ENCODE assay signal across 20 cellular contexts in genomic region chr20:34078540-34078939, GRCh38. TPM values are rescaled to one million over a fixed set of nuclear protein-coding genes. Genes with fewer than 3 reads are reported as not detected.
A peak's percentile ranks its signal among the peaks of the same experiment; 100 is the strongest.
DNase-seq lines count a peak whose midpoint lies in the region; ATAC-seq and TF ChIP-seq lines count a peak whose summit lies in the region.
"Had no signal": no experiment of that assay in that cellular context is flagged by ENCODE, and none has a peak within 500 bp of the region (broad histone marks: within the 10 kb centered on the region; RNA-seq: fewer than 3 reads in every experiment).

No MANE protein-coding gene starts in this region.

- no peak for ATAC-seq in natural killer cell
- no peak for ATAC-seq in natural killer cell treated with Interleukin-12 subunit alpha and Interleukin-12 subunit beta and Interleukin-15 and Interleukin-18, amount 100 ng/mL, for 72 hours
- ATAC-seq in RWPE2 (ENCODE audit: low read depth): no peak
- no peak for ATAC-seq in stimulated activated naive B cell treated with anti-CD40 and anti-IgM and Interleukin-4, amounts not matched to agents 10 μg/mL and 1 μg/mL and 100 μg/mL, for 72 hours (replicated peaks)
- ATAC-seq: Panc1, Right ventricle myocardium inferior had no signal

- H3K27me3 ChIP-seq in RWPE2 (ENCODE audit: insufficient read depth, poor library complexity, severe bottlenecking) (no peaks in the 10 kb centered on the region), ascending aorta (no peaks in the 10 kb centered on the region)

- intact Hi-C loops in natural killer cell (cut with micrococcal nuclease) (no loop called here), ascending aorta (cut with DNase I) (no loop called here)

- H3K4me3 ChIP-seq in RWPE2 (ENCODE audit: severe bottlenecking): no peak overlapping the region
- H3K4me3 ChIP-seq in ascending aorta: no peak overlapping the region

- no peak overlapping the region for H3K27ac ChIP-seq in RWPE2 (ENCODE audit: poor library complexity, severe bottlenecking)
- H3K27ac ChIP-seq in ascending aorta: no peak overlapping the region

- H3K4me3 Mint-ChIP-seq in natural killer cell (no peak overlapping the region), endothelial cell (ENCODE audit: unreplicated experiment) (peak overlapping the region; percentile 57)
- no peak overlapping the region for H3K4me3 Mint-ChIP-seq in natural killer cell treated with Interleukin-12 subunit alpha and Interleukin-12 subunit beta and Interleukin-15 and Interleukin-18, amount 100 ng/mL, for 72 hours
- H3K4me3 Mint-ChIP-seq in stimulated activated naive B cell treated with anti-CD40 and anti-IgM and Interleukin-4, amounts not matched to agents 10 μg/mL and 1 μg/mL and 100 μg/mL, for 72 hours: no peak overlapping the region

- no peak for TF ChIP-seq CTCF in natural killer cell (IDR thresholded peaks at IDR 0.05)
- no peak for TF ChIP-seq CTCF in RWPE2 (IDR thresholded peaks at IDR 0.05; ENCODE audit: poor library complexity, severe bottlenecking)
- TF ChIP-seq CTCF in endothelial cell (IDR thresholded peaks at IDR 0.05; ENCODE audit: unreplicated experiment): no peak
- TF ChIP-seq CTCF in ascending aorta (IDR thresholded peaks at IDR 0.05): no peak

- H3K9me3 Mint-ChIP-seq in natural killer cell (no peaks in the 10 kb centered on the region), endothelial cell (ENCODE audit: unreplicated experiment) (no peaks in the 10 kb centered on the region)
- H3K9me3 Mint-ChIP-seq in natural killer cell treated with Interleukin-12 subunit alpha and Interleukin-12 subunit beta and Interleukin-15 and Interleukin-18, amount 100 ng/mL, for 72 hours: no peaks in the 10 kb centered on the region
- no peaks in the 10 kb centered on the region for H3K9me3 Mint-ChIP-seq in stimulated activated naive B cell treated with anti-CD40 and anti-IgM and Interleukin-4, amounts not matched to agents 10 μg/mL and 1 μg/mL and 100 μg/mL, for 72 hours

- H3K4me1 ChIP-seq in RWPE2 (ENCODE audit: insufficient read depth, poor library complexity, severe bottlenecking): peaks cover 11% of the 10 kb centered on the region
- H3K4me1 ChIP-seq in ascending aorta: peaks cover 0 to 6% of the 10 kb centered on the region in 2 donors

- H3K36me3 Mint-ChIP-seq in natural killer cell (no peaks in the 10 kb centered on the region), endothelial cell (ENCODE audit: low read depth, unreplicated experiment) (peaks cover 33% of the 10 kb centered on the region)
- peaks cover 5% of the 10 kb centered on the region for H3K36me3 Mint-ChIP-seq in natural killer cell treated with Interleukin-12 subunit alpha and Interleukin-12 subunit beta and Interleukin-15 and Interleukin-18, amount 100 ng/mL, for 72 hours
- peaks cover 22 to 59% of the 10 kb centered on the region in 2 donors for H3K36me3 Mint-ChIP-seq in stimulated activated naive B cell treated with anti-CD40 and anti-IgM and Interleukin-4, amounts not matched to agents 10 μg/mL and 1 μg/mL and 100 μg/mL, for 72 hours

- H3K36me3 ChIP-seq in RWPE2 (ENCODE audit: low read depth) (peaks cover 58% of the 10 kb centered on the region), ascending aorta (peaks cover 51 to 80% of the 10 kb centered on the region in 2 donors)

- H3K9me3 ChIP-seq in RWPE2 (ENCODE audit: severe bottlenecking): no peaks in the 10 kb centered on the region
- no peaks in the 10 kb centered on the region for H3K9me3 ChIP-seq in ascending aorta

- H3K4me1 Mint-ChIP-seq in natural killer cell (peaks cover 33 to 36% of the 10 kb centered on the region in 2 donors), endothelial cell (ENCODE audit: unreplicated experiment) (peaks cover 12% of the 10 kb centered on the region)
- peaks cover 3 to 18% of the 10 kb centered on the region in 2 donors for H3K4me1 Mint-ChIP-seq in natural killer cell treated with Interleukin-12 subunit alpha and Interleukin-12 subunit beta and Interleukin-15 and Interleukin-18, amount 100 ng/mL, for 72 hours (ENCODE audit: low read depth in 2 of 2)
- H3K4me1 Mint-ChIP-seq in stimulated activated naive B cell treated with anti-CD40 and anti-IgM and Interleukin-4, amounts not matched to agents 10 μg/mL and 1 μg/mL and 100 μg/mL, for 72 hours: peaks cover 13 to 16% of the 10 kb centered on the region in 2 donors

- in situ Hi-C loops in KBM-7 (cut with MboI; ENCODE audit: low pct_unique_long_range_greater_than_20kb, low sequenced_read_pairs): no loop called here

- no peak for DNase-seq in natural killer cell
- no peak for DNase-seq in natural killer cell treated with Interleukin-12 subunit alpha and Interleukin-12 subunit beta and Interleukin-15 and Interleukin-18, amount 100 ng/mL, for 72 hours (ENCODE audit: low spot score)
- DNase-seq in RWPE2 (ENCODE audit: low spot score): peak; percentile 61
- no peak for DNase-seq in endothelial cell (ENCODE audit: low spot score)
- DNase-seq in stimulated activated naive B cell treated with anti-CD40 and anti-IgM and Interleukin-4, amounts not matched to agents 10 μg/mL and 1 μg/mL and 100 μg/mL, for 72 hours: no peak
- DNase-seq in iPS-NIHi11 (ENCODE audit: low spot score): no peak
- DNase-seq in ascending aorta (ENCODE audit: low spot score in 2 of 2): no peak
- no peak for DNase-seq in KBM-7
- DNase-seq: ACHN, AML-193, GDM1, GOT3, IMR-90, Kasumi-1, MM.1S, NCI-H1092 treated with DMSO at 0.1 percent for 48 hours, NCI-H1694, NCI-H510A treated with DMSO at 0.1 percent for 48 hours had no signal

- H3K27ac Mint-ChIP-seq in natural killer cell (peak overlapping the region; percentile 56 to 60), endothelial cell (ENCODE audit: unreplicated experiment) (no peak overlapping the region)
- no peak overlapping the region for H3K27ac Mint-ChIP-seq in natural killer cell treated with Interleukin-12 subunit alpha and Interleukin-12 subunit beta and Interleukin-15 and Interleukin-18, amount 100 ng/mL, for 72 hours
- peak overlapping the region; percentile 75 for H3K27ac Mint-ChIP-seq in stimulated activated naive B cell treated with anti-CD40 and anti-IgM and Interleukin-4, amounts not matched to agents 10 μg/mL and 1 μg/mL and 100 μg/mL, for 72 hours

- no peaks in the 10 kb centered on the region for H3K27me3 Mint-ChIP-seq in natural killer cell (ENCODE audit: low read depth in 2 of 2)
- no peaks in the 10 kb centered on the region for H3K27me3 Mint-ChIP-seq in natural killer cell treated with Interleukin-12 subunit alpha and Interleukin-12 subunit beta and Interleukin-15 and Interleukin-18, amount 100 ng/mL, for 72 hours
- peaks cover 3% of the 10 kb centered on the region for H3K27me3 Mint-ChIP-seq in endothelial cell (ENCODE audit: unreplicated experiment)
- H3K27me3 Mint-ChIP-seq in stimulated activated naive B cell treated with anti-CD40 and anti-IgM and Interleukin-4, amounts not matched to agents 10 μg/mL and 1 μg/mL and 100 μg/mL, for 72 hours: no peaks in the 10 kb centered on the region

RNA-seq across cellular contexts. Expression of gene EIF2S2, which starts 33.5 kb away (rescaled TPM):
- total RNA-seq in natural killer cell (10 to 100 TPM; 17.6 to 20.0 (median 17.6) TPM), endothelial cell (ENCODE audit: unreplicated experiment) (107 TPM), ascending aorta (19.3 TPM)
- total RNA-seq in natural killer cell treated with Interleukin-12 subunit alpha and Interleukin-12 subunit beta and Interleukin-15 and Interleukin-18, amount 100 ng/mL, for 72 hours: 10 to 100 TPM; 97.6 to 99.8 TPM

Comparison
In these comparisons a context has a peak if more than half of its experiments do, and no peak if none do; other contexts are left out.
1. H3K27ac Mint-ChIP-seq: peak in natural killer cell (2 of 2) and stimulated activated naive B cell treated with anti-CD40 and anti-IgM and Interleukin-4, amounts not matched to agents 10 μg/mL and 1 μg/mL and 100 μg/mL, for 72 hours (single experiment); none in natural killer cell treated with Interleukin-12 subunit alpha and Interleukin-12 subunit beta and Interleukin-15 and Interleukin-18, amount 100 ng/mL, for 72 hours (0 of 2) and endothelial cell (single experiment).